ENCODE assay signal across 8 cellular contexts in genomic region chr1:84442256-84442655, GRCh38. TPM values are rescaled to one million over a fixed set of nuclear protein-coding genes. Genes with fewer than 3 reads are reported as not detected.
DNase-seq lines count a peak whose midpoint lies in the region; ATAC-seq and TF ChIP-seq lines count a peak whose summit lies in the region.

No MANE protein-coding gene starts in this region.

- H3K27ac Mint-ChIP-seq in progenitor cell of endocrine pancreas, result no peak overlapping the region

- H3K9me3 Mint-ChIP-seq in progenitor cell of endocrine pancreas (ENCODE audit: low read depth), result peaks cover 13% of the 10 kb centered on the region

- H3K9me3 ChIP-seq in breast epithelium (no peaks in the 10 kb centered on the region), left lung (no peaks in the 10 kb centered on the region)

- peak; percentile 72 for DNase-seq in DMS 273 (lab: John Stamatoyannopoulos, UW; ENCODE audit: unreplicated experiment)
- peak; percentile 89 to 97 for DNase-seq in NOMO-1 (lab: John Stamatoyannopoulos, UW; ENCODE audit: unreplicated experiment in 2 of 2)
- no peak for DNase-seq in breast epithelium (ENCODE audit: low spot score in 2 of 2)
- DNase-seq in left lung, result no peak
- no peak for DNase-seq in NCI-H187 (lab: John Stamatoyannopoulos, UW)
- DNase-seq in progenitor cell of endocrine pancreas (ENCODE audit: low spot score, unreplicated experiment), result no peak

- no peak for TF ChIP-seq POLR2A in breast epithelium (IDR thresholded peaks at IDR 0.05)

- H3K27me3 ChIP-seq in breast epithelium (no peaks in the 10 kb centered on the region), left lung (no peaks in the 10 kb centered on the region)

- no peak overlapping the region for H3K4me3 Mint-ChIP-seq in progenitor cell of endocrine pancreas (ENCODE audit: low read depth)

- ATAC-seq in GM19043 (IDR thresholded peaks at IDR 0.05; ENCODE audit: low read depth, unreplicated experiment) (peak; percentile 91), HG03135 (IDR thresholded peaks at IDR 0.05; ENCODE audit: unreplicated experiment) (peak; percentile 96), left lung (peak; percentile 97)

- H3K27me3 Mint-ChIP-seq in progenitor cell of endocrine pancreas, result no peaks in the 10 kb centered on the region

- H3K4me1 ChIP-seq in breast epithelium (no peaks in the 10 kb centered on the region), left lung (peaks cover 0 to 15% of the 10 kb centered on the region in 2 donors)

- no peaks in the 10 kb centered on the region for H3K36me3 Mint-ChIP-seq in progenitor cell of endocrine pancreas (ENCODE audit: insufficient read depth)

- peak in 2 of 3 donors; percentile 50 to 64 for TF ChIP-seq CTCF in breast epithelium (IDR thresholded peaks at IDR 0.05)
- TF ChIP-seq CTCF in left lung (IDR thresholded peaks at IDR 0.05), result peak; percentile 44 to 45
- TF ChIP-seq CTCF in progenitor cell of endocrine pancreas (IDR thresholded peaks at IDR 0.05; ENCODE audit: unreplicated experiment), result no peak

- intact Hi-C loops in breast epithelium (cut with DNase I; ENCODE audit: low total_unique reads), result no loop called here
- intact Hi-C loops in left lung (cut with DNase I), result no loop called here

- peaks cover 4% of the 10 kb centered on the region for H3K4me1 Mint-ChIP-seq in progenitor cell of endocrine pancreas (ENCODE audit: low read depth)

- H3K27ac ChIP-seq in breast epithelium, result no peak overlapping the region
- H3K27ac ChIP-seq in left lung, result no peak overlapping the region

- H3K4me3 ChIP-seq in breast epithelium (no peak overlapping the region), left lung (no peak overlapping the region)

- H3K36me3 ChIP-seq in breast epithelium (no peaks in the 10 kb centered on the region), left lung (no peaks in the 10 kb centered on the region)

RNA-seq across cellular contexts. Expression of gene RPF1, which starts 36.8 kb away (rescaled TPM):
- total RNA-seq in breast epithelium (10 to 100 TPM; 33.6 to 44.6 (median 41.6) TPM), left lung (10 to 100 TPM; 20.6 to 28.8 TPM), progenitor cell of endocrine pancreas (40.5 and 42.6 TPM in 2 replicates)

RNA-seq across cellular contexts. Expression of gene DNASE2B, which starts 44.0 kb away (rescaled TPM):
- total RNA-seq in breast epithelium (1 to 10 TPM in 2 of 3 donors, not detected in 1; 1.3 to 7.2 TPM), left lung (1 to 10 TPM; 1.8 to 2.7 TPM), progenitor cell of endocrine pancreas (0.26 and 0.36 TPM in 2 replicates)

Comparison
In these comparisons a context has a peak if more than half of its experiments do, and no peak if none do; other contexts are left out.
1. DNase-seq: peak in DMS 273 (single experiment) and NOMO-1 (2 of 2); none in breast epithelium (0 of 2), left lung (0 of 2), NCI-H187 (0 of 2) and progenitor cell of endocrine pancreas (single experiment).
2. Peak in every context shown above with its lines, with median percentiles within 50 percentile points of each other: ATAC-seq.